12 cellular contexts compared by ENCODE assay signal in genomic region chr2:55425449-55425848, GRCh38. TPM values are rescaled to one million over a fixed set of nuclear protein-coding genes. Genes with fewer than 3 reads are reported as not detected.
DNase-seq lines count a peak whose midpoint lies in the region; ATAC-seq and TF ChIP-seq lines count a peak whose summit lies in the region.
"Had no signal": no experiment of that assay in that cellular context is flagged by ENCODE, and none has a peak within 500 bp of the region (broad histone marks: within the 10 kb centered on the region; RNA-seq: fewer than 3 reads in every experiment).

No MANE protein-coding gene starts in this region.

- H3K36me3 ChIP-seq in left ventricle myocardium inferior: no peaks in the 10 kb centered on the region
- H3K36me3 ChIP-seq: BE2C had no signal

- intact Hi-C loops in left ventricle myocardium superior (cut with micrococcal nuclease) (no loop called here), left ventricle myocardium inferior (cut with micrococcal nuclease) (no loop called here)

- no peak overlapping the region for H3K4me3 ChIP-seq in left ventricle myocardium inferior

- ATAC-seq in left ventricle myocardium superior: peak; percentile 47
- ATAC-seq in foreskin keratinocyte: peak; percentile 80
- ATAC-seq in T-cell (replicated peaks in 1 of 4): no peak
- ATAC-seq in HG03135 (IDR thresholded peaks at IDR 0.05; ENCODE audit: unreplicated experiment): no peak

- no peaks in the 10 kb centered on the region for H3K4me1 ChIP-seq in left ventricle myocardium inferior
- peaks cover 7% of the 10 kb centered on the region for H3K4me1 ChIP-seq in foreskin keratinocyte
- H3K4me1 ChIP-seq: BE2C had no signal

- no peak overlapping the region for H3K27ac Mint-ChIP-seq in T-cell

- peaks cover 8 to 13% (median 8%) of the 10 kb centered on the region in 3 donors for H3K4me1 Mint-ChIP-seq in T-cell

- no peak overlapping the region for H3K4me3 Mint-ChIP-seq in T-cell

- CTCF ChIA-PET in T-cell (lab: Charles Lee): no interaction called here

- no peaks in the 10 kb centered on the region for H3K9me3 ChIP-seq in left ventricle myocardium inferior (replicated peaks)
- H3K9me3 ChIP-seq: BE2C had no signal

- H3K27me3 Mint-ChIP-seq in T-cell: peaks cover 5 to 15% of the 10 kb centered on the region in 2 donors

- no peaks in the 10 kb centered on the region for H3K36me3 Mint-ChIP-seq in T-cell

- POLR2A ChIA-PET in T-cell (lab: Charles Lee): no interaction called here

- DNase-seq in left ventricle myocardium superior (no peak), left ventricle myocardium inferior (no peak), SIG-M5 treated with dmso at 0.1 percent for 504 hours (lab: John Stamatoyannopoulos, UW; ENCODE audit: unreplicated experiment) (peak; percentile 92), foreskin keratinocyte (peak; percentile 73 to 84), T-cell (no peak)
- DNase-seq in activated naive CD4-positive, alpha-beta T cell treated with Interleukin-2 at 50 U/mL for 16 hours: no peak
- no peak for DNase-seq in stimulated activated naive CD4-positive, alpha-beta T cell (lab: John Stamatoyannopoulos, UW)
- DNase-seq: BE2C; central memory CD4-positive, alpha-beta T cell; left cardiac atrium; NCI-H82 had no signal

- H3K27ac ChIP-seq in left ventricle myocardium inferior (replicated peaks) (no peak overlapping the region), foreskin keratinocyte (peak overlapping the region; percentile 41)

- H3K27me3 ChIP-seq in left ventricle myocardium inferior (ENCODE audit: low read depth): no peaks in the 10 kb centered on the region
- no peaks in the 10 kb centered on the region for H3K27me3 ChIP-seq in foreskin keratinocyte
- H3K27me3 ChIP-seq: BE2C had no signal

- TF ChIP-seq CTCF in left ventricle myocardium inferior (IDR thresholded peaks at IDR 0.05; ENCODE audit: borderline replicate concordance) (no peak), foreskin keratinocyte (conservative IDR thresholded peaks at IDR 0.05) (no peak)

- H3K9me3 Mint-ChIP-seq in T-cell: no peaks in the 10 kb centered on the region

RNA-seq across cellular contexts. Expression of gene CCDC88A, which starts 5.8 kb away (rescaled TPM):
- total RNA-seq in left ventricle myocardium superior (15.8 TPM), left ventricle myocardium inferior (21.7 TPM), foreskin keratinocyte (31.9 and 33.2 TPM in 2 replicates), T-cell (10 to 100 TPM; 13.2 to 15.7 (median 14.3) TPM)
- polyA plus RNA-seq in foreskin keratinocyte: 9.7 and 9.9 TPM in 2 replicates

Comparison
In these comparisons a context has a peak if more than half of its experiments do, and no peak if none do; other contexts are left out.
1. ATAC-seq: peak in left ventricle myocardium superior (single experiment) and foreskin keratinocyte (single experiment); none in T-cell (0 of 4) and HG03135 (single experiment).
2. DNase-seq: peak in SIG-M5 treated with dmso at 0.1 percent for 504 hours (single experiment) and foreskin keratinocyte (2 of 2); none in left ventricle myocardium superior (single experiment), left ventricle myocardium inferior (single experiment), activated naive CD4-positive, alpha-beta T cell treated with Interleukin-2 at 50 U/mL for 16 hours (single experiment), T-cell (0 of 34) and stimulated activated naive CD4-positive, alpha-beta T cell (0 of 6).